In the genomic region with DNA sequence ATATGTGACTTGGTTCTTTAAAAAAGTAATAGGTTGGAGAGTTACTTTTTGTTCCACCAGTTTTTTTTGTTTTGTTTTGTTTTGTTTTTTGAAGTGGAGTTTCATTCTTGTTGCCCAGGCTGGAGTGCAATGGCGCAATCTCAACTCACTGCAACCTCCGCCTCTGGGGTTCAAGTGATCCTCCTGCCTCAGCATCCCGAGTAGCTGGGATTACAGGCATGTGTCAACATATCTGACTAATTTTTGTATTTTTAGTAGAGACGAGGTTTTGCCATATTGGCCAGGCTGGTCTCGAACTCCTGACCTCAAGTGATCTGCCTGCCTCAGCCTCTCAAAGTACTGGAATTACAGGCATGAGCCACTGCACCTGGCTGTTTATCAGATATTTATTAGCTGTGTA, we compare ENCODE assay signal across 8 cellular contexts. TPM values are rescaled to one million over a fixed set of nuclear protein-coding genes. Genes with fewer than 3 reads are reported as not detected.
DNase-seq lines count a peak whose midpoint lies in the region; TF ChIP-seq lines count a peak whose summit lies in the region.
"Not testable (repeated sequence)": the region's sequence is repeated elsewhere in the genome, so short reads cannot be mapped to it uniquely, and the experiment has no call there.
"Had no signal": no experiment of that assay in that cellular context is flagged by ENCODE, and none has a peak within 500 bp of the region (broad histone marks: within the 10 kb centered on the region; RNA-seq: fewer than 3 reads in every experiment).

No MANE protein-coding gene starts in this region.

- H3K27ac ChIP-seq in angular gyrus (ENCODE audit: low read depth, low read length): peak overlapping the region; percentile 98
- H3K27ac ChIP-seq in cingulate gyrus (ENCODE audit: low read depth, low read length): peak overlapping the region; percentile 99
- H3K27ac ChIP-seq in layer of hippocampus (ENCODE audit: low read depth, low read length): peak overlapping the region; percentile 91
- peak overlapping the region; percentile 99 for H3K27ac ChIP-seq in substantia nigra (ENCODE audit: low read depth, low read length, poor library complexity, severe bottlenecking)

- H3K36me3 Mint-ChIP-seq in MCF 10A (ENCODE audit: insufficient read depth, unreplicated experiment): not testable (repeated sequence)

- DNase-seq in LHCN-M2 (ENCODE audit: low read depth) (peak; percentile 50), MCF 10A (ENCODE audit: unreplicated experiment) (peak; percentile 7)
- DNase-seq in substantia nigra (lab: John Stamatoyannopoulos, UW): not testable (repeated sequence)

- POLR2A ChIA-PET in MCF 10A (lab: Yijun Ruan, JAX): interaction anchor here (0.5 kb wide), 1 partner anchor 41 kb away, joined by 3 read pairs; no protein-coding TSS in a partner anchor

- intact Hi-C loops in MCF 10A (cut with micrococcal nuclease): loop anchor here (2.0 to 5.0 kb wide), 2 partner anchors 18 to 265 kb away; a partner anchor contains a TSS

- H3K27me3 ChIP-seq in layer of hippocampus (ENCODE audit: control insufficient read depth, insufficient read depth, low read length): not testable (repeated sequence)

- CTCF ChIA-PET in MCF 10A (lab: Yijun Ruan, JAX): interaction anchor here (0.6 to 3.1 kb wide), 2 partner anchors 196 to 222 kb away, joined by 6 to 10 read pairs; no protein-coding TSS in a partner anchor

- BruUV-seq in MCF 10A (replicated peaks; lab: Mats Ljungman, UMichigan): not testable (repeated sequence)

- peaks cover 13% of the 10 kb centered on the region for H3K4me1 Mint-ChIP-seq in MCF 10A (ENCODE audit: insufficient read depth, unreplicated experiment)

- TF ChIP-seq CTCF in MCF 10A (IDR thresholded peaks at IDR 0.05; ENCODE audit: unreplicated experiment): not testable (repeated sequence)

- H3K27me3 Mint-ChIP-seq in MCF 10A (ENCODE audit: insufficient read depth, unreplicated experiment): not testable (repeated sequence)

- H3K27ac Mint-ChIP-seq in MCF 10A (ENCODE audit: low read depth, unreplicated experiment): peak overlapping the region; percentile 25

- not testable (repeated sequence) for H3K9me3 Mint-ChIP-seq in MCF 10A (ENCODE audit: unreplicated experiment)

- H3K4me3 Mint-ChIP-seq in MCF 10A (ENCODE audit: unreplicated experiment): not testable (repeated sequence)

RNA-seq across cellular contexts. Expression of a gene that starts 6.3 kb away (rescaled TPM):
- total RNA-seq in LHCN-M2 (2014; rRNA removed) (21.0 and 26.4 TPM in 2 replicates), MCF 10A (2022) (not detected in 2 replicates)
- 1.7 TPM for polyA plus RNA-seq in LHCN-M2 (2012)
- total RNA-seq: CD4-positive, alpha-beta memory T cell had no signal
- polyA plus RNA-seq: BJ; CD4-positive, alpha-beta memory T cell had no signal

Comparison
In these comparisons a context has a peak if more than half of its experiments do, and no peak if none do; other contexts are left out.
1. RNA of a gene that starts 6.3 kb away (total RNA-seq): 21.0 to 26.4 TPM in LHCN-M2; not detected in MCF 10A; every median in the first group is over 10 times any median in the second.
2. Peak in every context shown above with its lines, with median percentiles within 50 percentile points of each other: H3K27ac ChIP-seq.